In the genomic region with DNA sequence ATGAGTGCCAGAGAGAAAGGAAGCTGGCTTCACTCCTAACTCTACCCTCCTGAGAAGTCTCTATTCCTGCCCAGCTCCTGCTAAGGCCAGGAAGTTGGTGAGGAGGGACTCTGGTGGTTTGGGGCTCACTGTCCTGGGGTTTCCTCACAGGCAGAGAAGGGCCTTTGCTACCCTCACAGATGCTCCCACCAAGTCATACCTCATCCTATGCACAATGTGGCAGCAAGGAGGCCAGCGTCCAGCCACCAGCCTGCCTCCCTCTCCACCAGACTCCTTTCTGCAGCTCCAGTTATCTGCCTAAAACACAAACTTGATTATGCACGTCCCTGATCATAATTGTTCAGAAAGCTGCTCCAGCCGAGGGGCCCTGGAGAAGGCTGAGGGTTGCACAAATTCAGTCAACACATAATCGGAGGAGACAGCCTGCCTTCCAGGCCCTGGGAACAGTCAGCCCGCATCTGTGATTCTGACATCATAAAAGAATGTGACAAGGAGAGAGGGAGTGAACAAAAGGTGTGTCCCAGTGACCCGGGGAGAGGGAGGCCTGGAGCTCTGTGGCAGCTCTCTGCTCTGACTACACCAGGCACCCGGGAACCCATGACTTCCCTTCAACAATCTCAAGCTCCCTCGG, we compare ENCODE assay signal across 8 cellular contexts. TPM values are rescaled to one million over a fixed set of nuclear protein-coding genes. Genes with fewer than 3 reads are reported as not detected.
DNase-seq lines count a peak whose midpoint lies in the region; ATAC-seq and TF ChIP-seq lines count a peak whose summit lies in the region.
"Had no signal": no experiment of that assay in that cellular context is flagged by ENCODE, and none has a peak within 500 bp of the region (broad histone marks: within the 10 kb centered on the region; RNA-seq: fewer than 3 reads in every experiment).

No MANE protein-coding gene starts in this region.

- no peaks in the 10 kb centered on the region for H3K9me3 Mint-ChIP-seq in endodermal cell
- H3K9me3 Mint-ChIP-seq in mesothelial cell of epicardium = no peaks in the 10 kb centered on the region
- no peaks in the 10 kb centered on the region for H3K9me3 Mint-ChIP-seq in type B pancreatic cell

- no peak for ATAC-seq in GM18858 (IDR thresholded peaks at IDR 0.05; ENCODE audit: unreplicated experiment)

- no peak for DNase-seq in RWPE1 (ENCODE audit: low spot score)
- DNase-seq in endodermal cell = peak; percentile 64
- DNase-seq in mesothelial cell of epicardium (ENCODE audit: low spot score in 2 of 2, unreplicated experiment in 2 of 2) = no peak
- DNase-seq in type B pancreatic cell (ENCODE audit: extremely low spot score, unreplicated experiment) = peak; percentile 68
- DNase-seq in DMS79 treated with DMSO at 0.1 percent for 48 hours (lab: John Stamatoyannopoulos, UW) = no peak
- DNase-seq in activated naive CD4-positive, alpha-beta T cell (lab: John Stamatoyannopoulos, UW) = no peak
- DNase-seq: activated CD4-positive, alpha-beta T cell treated with anti-CD3 and anti-CD28 coated beads for 1 hour had no signal

- no peak overlapping the region for H3K9ac ChIP-seq in endodermal cell (ENCODE audit: extremely low read depth, low read length, poor library complexity, severe bottlenecking)

- peaks cover 5% of the 10 kb centered on the region for H3K36me3 ChIP-seq in endodermal cell (ENCODE audit: control insufficient read depth, insufficient read depth, low read length)

- H3K9me3 ChIP-seq in endodermal cell (ENCODE audit: control insufficient read depth, low read length) = no peaks in the 10 kb centered on the region

- WGBS in endodermal cell (ENCODE audit: insufficient coverage in 1 of 2, insufficient read length in 1 of 2), 2 experiments = 80 to 88% methylated on average over 1 to 8 of the region's 8 CpGs

- CTCF ChIA-PET in RWPE1 (lab: Yijun Ruan, JAX) = interaction anchor here (0.6 to 1.4 kb wide), 3 partner anchors 13 to 29 kb away, joined by 3 to 5 read pairs (median 3); a partner anchor contains a TSS

- peaks cover under 1% of the 10 kb centered on the region for H3K4me1 ChIP-seq in endodermal cell (ENCODE audit: control insufficient read depth, insufficient read depth, low read length)

- H3K36me3 Mint-ChIP-seq in endodermal cell (ENCODE audit: low read depth) = peaks cover 19% of the 10 kb centered on the region
- H3K36me3 Mint-ChIP-seq in mesothelial cell of epicardium = no peaks in the 10 kb centered on the region
- H3K36me3 Mint-ChIP-seq in type B pancreatic cell = peaks cover 6% of the 10 kb centered on the region

- POLR2A ChIA-PET in RWPE1 (lab: Yijun Ruan, JAX; ENCODE audit: low non-redundant PET) = no interaction called here

- no peak for TF ChIP-seq CTCF in RWPE1 (conservative IDR thresholded peaks at IDR 0.05; ENCODE audit: low read depth)
- no peak for TF ChIP-seq CTCF in endodermal cell (conservative IDR thresholded peaks at IDR 0.05)
- no peak for TF ChIP-seq CTCF in mesothelial cell of epicardium (IDR thresholded peaks at IDR 0.05; ENCODE audit: unreplicated experiment)
- no peak for TF ChIP-seq CTCF in type B pancreatic cell (conservative IDR thresholded peaks at IDR 0.05)

- H3K27ac Mint-ChIP-seq in endodermal cell = peak overlapping the region; percentile 82
- H3K27ac Mint-ChIP-seq in mesothelial cell of epicardium = peak overlapping the region; percentile 89
- H3K27ac Mint-ChIP-seq in type B pancreatic cell = peak overlapping the region; percentile 98

- H3K4me1 Mint-ChIP-seq in endodermal cell (peaks cover 34% of the 10 kb centered on the region), mesothelial cell of epicardium (peaks cover 28% of the 10 kb centered on the region), type B pancreatic cell (ENCODE audit: unreplicated experiment) (peaks cover 17% of the 10 kb centered on the region)

- no peak overlapping the region for H3K4me3 ChIP-seq in endodermal cell (ENCODE audit: low read length)

- H3K27me3 Mint-ChIP-seq in endodermal cell (ENCODE audit: insufficient read depth) (no peaks in the 10 kb centered on the region), mesothelial cell of epicardium (ENCODE audit: low read depth) (no peaks in the 10 kb centered on the region), type B pancreatic cell (no peaks in the 10 kb centered on the region)

- peak overlapping the region; percentile 99 for H3K27ac ChIP-seq in RWPE1
- H3K27ac ChIP-seq in endodermal cell (ENCODE audit: low read depth, low read length) = peak overlapping the region; percentile 94

- H3K4me3 Mint-ChIP-seq in endodermal cell (no peak overlapping the region), mesothelial cell of epicardium (no peak overlapping the region), type B pancreatic cell (peak overlapping the region; percentile 69)

- no peaks in the 10 kb centered on the region for H3K27me3 ChIP-seq in endodermal cell (ENCODE audit: control insufficient read depth, insufficient read depth, low read length, poor library complexity, severe bottlenecking)

RNA-seq across cellular contexts. Expression of a gene that starts 28.8 kb away (rescaled TPM):
- total RNA-seq in endodermal cell = 10 to 100 TPM; 18.8 to 42.6 TPM
- 57.9 TPM for polyA plus RNA-seq in endodermal cell (2013, experiment 1 of 2)
- 51.3 TPM for polyA plus RNA-seq in endodermal cell (2013, experiment 2 of 2)
- 29.5 to 30.0 TPM (median 29.7 TPM) in 3 replicates for total RNA-seq in mesothelial cell of epicardium
- total RNA-seq in type B pancreatic cell (ENCODE audit: low replicate concordance) = 9.9 and 36.3 TPM in 2 replicates

Comparison
In these comparisons a context has a peak if more than half of its experiments do, and no peak if none do; other contexts are left out.
1. DNase-seq: peak in endodermal cell (single experiment) and type B pancreatic cell (single experiment); none in RWPE1 (single experiment), mesothelial cell of epicardium (0 of 2), DMS79 treated with DMSO at 0.1 percent for 48 hours (single experiment) and activated naive CD4-positive, alpha-beta T cell (0 of 4).
2. Peak in every context shown above with its lines, with median percentiles within 50 percentile points of each other: H3K27ac Mint-ChIP-seq.